Comparison of ENCODE assay signal across 9 cellular contexts in the genomic region with DNA sequence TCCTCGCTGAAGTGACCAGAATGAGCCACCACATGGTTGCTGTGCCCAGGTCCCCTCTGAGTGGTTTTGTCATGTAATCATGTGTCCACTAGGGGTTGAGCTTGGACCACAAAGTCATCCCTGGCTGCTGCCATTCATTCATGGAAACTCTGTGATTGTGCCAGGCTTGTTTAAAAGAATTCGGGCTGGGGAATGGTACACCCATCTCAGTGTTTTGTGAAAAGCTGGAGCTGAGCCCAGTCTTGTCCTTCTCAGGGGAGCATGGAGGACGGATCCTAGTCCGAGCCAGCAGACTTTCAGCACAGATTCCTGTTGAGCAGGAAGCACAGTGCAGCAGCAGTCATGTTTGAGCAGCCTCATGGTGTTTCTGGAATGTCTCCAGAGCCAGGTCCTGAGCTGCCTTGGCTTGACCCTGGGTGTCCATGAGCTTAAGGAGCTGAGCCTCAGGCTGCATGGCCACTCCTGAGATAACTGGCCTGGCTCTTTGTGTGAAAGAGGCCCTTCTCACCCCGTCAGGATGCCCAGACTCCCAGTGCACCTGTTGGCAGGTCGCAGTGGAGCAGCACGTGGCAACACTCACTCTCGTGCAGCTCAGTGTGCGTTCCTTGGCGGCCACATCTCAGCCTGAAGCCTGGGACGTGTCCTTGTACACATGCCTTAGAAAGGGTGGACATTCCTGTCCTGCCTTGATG.
A peak's percentile ranks its signal among the peaks of the same experiment; 100 is the strongest.
DNase-seq lines count a peak whose midpoint lies in the region; ATAC-seq and TF ChIP-seq lines count a peak whose summit lies in the region.
"Had no signal": no experiment of that assay in that cellular context is flagged by ENCODE, and none has a peak within 500 bp of the region (broad histone marks: within the 10 kb centered on the region; RNA-seq: fewer than 3 reads in every experiment).

No MANE protein-coding gene starts in this region.

- TF ChIP-seq CTCF in A673 (conservative IDR thresholded peaks at IDR 0.05; ENCODE audit: low read depth, low read length) (peak; percentile 62), GM12872 (IDR thresholded peaks at IDR 0.05; ENCODE audit: insufficient read depth, low read depth, low read length) (peak; percentile 54), WI38 (IDR thresholded peaks at IDR 0.05; ENCODE audit: low read depth, low read length) (peak; percentile 54), progenitor cell of endocrine pancreas (IDR thresholded peaks at IDR 0.05; ENCODE audit: unreplicated experiment) (peak; percentile 69)

- intact Hi-C loops in A673 (cut with micrococcal nuclease; ENCODE audit: unreplicated experiment) (loop anchor here (1.0 to 2.0 kb wide), 2 partner anchors 267 to 311 kb away; no protein-coding TSS in a partner anchor), Right ventricle myocardium inferior (cut with DNase I) (loop anchor here (1.0 to 5.0 kb wide), 4 partner anchors 61 to 311 kb away; no protein-coding TSS in a partner anchor)

- peak overlapping the region; percentile 39 for H3K27ac Mint-ChIP-seq in progenitor cell of endocrine pancreas
- H3K27ac Mint-ChIP-seq: immature natural killer cell had no signal

- no peaks in the 10 kb centered on the region for H3K27me3 ChIP-seq in A673 (replicated peaks; ENCODE audit: insufficient read depth, low read depth, low read length, poor library complexity)

- DNase-seq in A673 (ENCODE audit: low spot score) (peak; percentile 78), NCI-H2107 treated with DMSO at 0.1 percent for 48 hours (lab: John Stamatoyannopoulos, UW; ENCODE audit: unreplicated experiment) (peak; percentile 15), Right ventricle myocardium inferior (ENCODE audit: missing footprints) (peak; percentile 80), progenitor cell of endocrine pancreas (ENCODE audit: low spot score, unreplicated experiment) (peak; percentile 30)
- no peak for DNase-seq in stimulated activated CD4-positive, alpha-beta T cell treated with anti-CD3 and anti-CD28 coated beads, Interleukin-4, amount 100 ng/mL, for 1 hour
- DNase-seq in central memory CD4-positive, alpha-beta T cell = no peak

- CTCF ChIA-PET in A673 (lab: Charles Lee) = interaction anchor here (0.6 to 1.1 kb wide), 2 partner anchors 265 to 267 kb away, joined by 3 read pairs; no protein-coding TSS in a partner anchor

- H3K36me3 ChIP-seq in A673 (ENCODE audit: insufficient read depth, low read length, poor library complexity, severe bottlenecking) = no peaks in the 10 kb centered on the region

- H3K9me3 ChIP-seq in A673 (ENCODE audit: low read depth, low read length, poor library complexity, severe bottlenecking) = no peaks in the 10 kb centered on the region

- ATAC-seq in Right ventricle myocardium inferior = peak; percentile 92

- H3K36me3 Mint-ChIP-seq in progenitor cell of endocrine pancreas (ENCODE audit: insufficient read depth) = peaks cover 3% of the 10 kb centered on the region
- H3K36me3 Mint-ChIP-seq: immature natural killer cell had no signal

- H3K27ac ChIP-seq in A673 (ENCODE audit: low read depth, low read length, poor library complexity, severe bottlenecking) = no peak overlapping the region

- no peaks in the 10 kb centered on the region for H3K27me3 Mint-ChIP-seq in progenitor cell of endocrine pancreas

- H3K4me3 ChIP-seq in A673 (ENCODE audit: low read depth, low read length, poor library complexity, severe bottlenecking) (no peak overlapping the region), WI38 (ENCODE audit: low read depth, low read length) (no peak overlapping the region)

- no TSS peak for BruUV-seq in A673 (replicated peaks; lab: Mats Ljungman, UMichigan)

- H3K4me3 Mint-ChIP-seq in progenitor cell of endocrine pancreas (ENCODE audit: low read depth) = no peak overlapping the region
- H3K4me3 Mint-ChIP-seq: immature natural killer cell had no signal

- POLR2A ChIA-PET in A673 (lab: Charles Lee; ENCODE audit: low non-redundant PET) = no interaction called here

- H3K4me1 Mint-ChIP-seq in progenitor cell of endocrine pancreas (ENCODE audit: low read depth) = peaks cover 8% of the 10 kb centered on the region
- H3K4me1 Mint-ChIP-seq: immature natural killer cell had no signal

- no peaks in the 10 kb centered on the region for H3K9me3 Mint-ChIP-seq in progenitor cell of endocrine pancreas (ENCODE audit: low read depth)
- H3K9me3 Mint-ChIP-seq: immature natural killer cell had no signal

- H3K4me1 ChIP-seq in A673 (ENCODE audit: insufficient read depth, low read length, poor library complexity, severe bottlenecking) = no peaks in the 10 kb centered on the region

Comparison
In these comparisons a context has a peak if more than half of its experiments do, and no peak if none do; other contexts are left out.
1. DNase-seq: peak in A673 (single experiment), NCI-H2107 treated with DMSO at 0.1 percent for 48 hours (single experiment), Right ventricle myocardium inferior (single experiment) and progenitor cell of endocrine pancreas (single experiment); none in stimulated activated CD4-positive, alpha-beta T cell treated with anti-CD3 and anti-CD28 coated beads, Interleukin-4, amount 100 ng/mL, for 1 hour (single experiment) and central memory CD4-positive, alpha-beta T cell (single experiment).
2. Peak in every context shown above with its lines, with median percentiles within 50 percentile points of each other: CTCF ChIP-seq.